In the genomic region with DNA sequence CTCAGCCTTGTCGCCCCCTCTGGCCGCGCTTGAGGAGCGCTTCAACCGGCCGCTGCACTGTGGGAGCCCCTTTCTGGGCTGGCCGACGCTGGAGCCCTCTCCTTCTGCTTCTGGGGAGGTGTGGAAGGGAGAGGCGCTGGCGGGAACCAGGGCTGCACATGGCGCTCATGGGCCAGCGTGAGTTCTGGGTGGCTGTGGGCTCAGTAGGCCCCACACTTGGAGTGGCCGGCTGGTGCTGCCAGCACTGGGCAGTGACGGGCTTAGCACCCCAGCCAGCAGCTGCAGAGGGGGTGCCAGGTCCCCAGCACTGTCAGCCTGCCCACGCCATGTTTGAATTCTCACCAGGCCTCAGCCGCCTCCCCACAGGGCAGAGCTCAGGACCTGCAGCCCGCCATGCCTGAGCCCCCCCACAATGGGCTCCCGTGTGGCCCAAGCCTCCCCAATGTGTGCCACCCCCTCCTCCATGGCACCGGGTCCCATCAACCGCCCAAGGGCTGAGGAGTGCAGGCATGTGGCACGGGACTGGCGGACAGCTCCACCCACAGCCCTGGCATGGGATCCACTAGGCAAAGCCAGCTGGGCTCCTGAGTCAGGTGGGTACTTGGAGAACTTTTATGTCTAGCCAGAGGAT, we compare ENCODE assay signal across 19 cellular contexts.
DNase-seq lines count a peak whose midpoint lies in the region; ATAC-seq, FAIRE-seq and TF ChIP-seq lines count a peak whose summit lies in the region.
"Had no signal": no experiment of that assay in that cellular context is flagged by ENCODE, and none has a peak within 500 bp of the region (broad histone marks: within the 10 kb centered on the region; RNA-seq: fewer than 3 reads in every experiment).

No MANE protein-coding gene starts in this region.

- TF ChIP-seq POLR2A in HepG2 (IDR thresholded peaks at IDR 0.05; ENCODE audit: insufficient read depth in 1 of 2, low read depth in 2 of 2, low read length in 2 of 2) = no peak

- H3K36me3 ChIP-seq in HepG2 (replicated peaks in 1 of 2; ENCODE audit: control insufficient read depth in 1 of 2, insufficient read depth in 2 of 2, low read length in 2 of 2) = no peaks in the 10 kb centered on the region
- H3K36me3 ChIP-seq: BLaER1 treated with 17β-estradiol and CSF1 and Interleukin-3, amounts not matched to agents 10 nM and 100 nM had no signal

- peaks cover 28% of the 10 kb centered on the region for H3K9me3 Mint-ChIP-seq in stimulated activated effector memory CD8-positive, alpha-beta T cell treated with anti-CD3 and anti-CD28 coated beads, Interleukin-12 subunit alpha, Interleukin-12 subunit beta, amount 100 ng/mL, for 72 hours

- H4K20me1 ChIP-seq in HepG2 (ENCODE audit: insufficient read depth, low read length) = no peaks in the 10 kb centered on the region
- H4K20me1 ChIP-seq: BLaER1 treated with 17β-estradiol and CSF1 and Interleukin-3, amounts not matched to agents 10 nM and 100 nM had no signal

- no peak overlapping the region for H2AFZ ChIP-seq in HepG2 (ENCODE audit: low read length)
- H2AFZ ChIP-seq: GM23248 had no signal

- H3K27me3 ChIP-seq in right cardiac atrium (ENCODE audit: control insufficient read depth, insufficient read depth) (no peaks in the 10 kb centered on the region), HepG2 (ENCODE audit: control insufficient read depth in 1 of 2, insufficient read depth in 2 of 2, low read length in 2 of 2) (no peaks in the 10 kb centered on the region)
- H3K27me3 ChIP-seq: BLaER1 treated with 17β-estradiol and CSF1 and Interleukin-3, amounts not matched to agents 10 nM and 100 nM had no signal

- TF ChIP-seq RAD21 in HepG2 (CRISPR knock-in tag; IDR thresholded peaks at IDR 0.05) = no peak

- in situ Hi-C loops in HepG2 (cut with HindIII; ENCODE audit: extremely low pct_ligation_motif_present, low pct_unique_long_range_greater_than_20kb) = no loop called here

- TF ChIP-seq CTCF in HepG2 (CRISPR knock-in tag; IDR thresholded peaks at IDR 0.05) = no peak

- H3K9me3 ChIP-seq in right cardiac atrium (ENCODE audit: control insufficient read depth, low read length) (no peaks in the 10 kb centered on the region), HepG2 (ENCODE audit: low read length) (no peaks in the 10 kb centered on the region)

- no peak overlapping the region for H3K9ac ChIP-seq in HepG2 (ENCODE audit: insufficient read depth, low read depth, low read length)
- H3K9ac ChIP-seq: BLaER1 treated with 17β-estradiol and CSF1 and Interleukin-3, amounts not matched to agents 10 nM and 100 nM; GM23248 had no signal

- H3K4me3 ChIP-seq in right cardiac atrium (ENCODE audit: low read length) (no peak overlapping the region), HepG2 (replicated peaks in 1 of 3; ENCODE audit: insufficient read depth in 1 of 3, low read depth in 2 of 3, low read length in 3 of 3) (no peak overlapping the region)
- H3K4me3 ChIP-seq: BLaER1 treated with 17β-estradiol and CSF1 and Interleukin-3, amounts not matched to agents 10 nM and 100 nM; GM12878; GM23248 had no signal

- no peak overlapping the region for H3K27ac ChIP-seq in right cardiac atrium (ENCODE audit: low read length)
- H3K27ac ChIP-seq in HepG2 (ENCODE audit: extremely low read length, insufficient read depth, low read length) = no peak overlapping the region
- H3K27ac ChIP-seq: BLaER1 treated with 17β-estradiol and CSF1 and Interleukin-3, amounts not matched to agents 10 nM and 100 nM; GM23248 had no signal

- peak in 2 of 3 donors; percentile 29 to 37 for DNase-seq in right cardiac atrium
- DNase-seq in left cardiac atrium = no peak
- no peak for DNase-seq in HepG2 (ENCODE audit: low spot score)
- DNase-seq in stimulated activated effector memory CD8-positive, alpha-beta T cell treated with anti-CD3 and anti-CD28 coated beads, Interleukin-12 subunit alpha, Interleukin-12 subunit beta, amount 100 ng/mL, for 72 hours (ENCODE audit: low spot score in 2 of 2) = no peak
- DNase-seq: Calu3; CD8-positive, alpha-beta T cell; DND-41; EL; GM23248; HCEC 1CT had no signal

- H3K4me3 Mint-ChIP-seq in stimulated activated effector memory CD8-positive, alpha-beta T cell treated with anti-CD3 and anti-CD28 coated beads, Interleukin-12 subunit alpha, Interleukin-12 subunit beta, amount 100 ng/mL, for 72 hours = no peak overlapping the region
- H3K4me3 Mint-ChIP-seq: B cell; CD8-positive, alpha-beta T cell; IgD-negative memory B cell had no signal

- no TSS peak for BruUV-seq in HepG2 (replicated peaks; lab: Mats Ljungman, UMichigan)

- H3K4me1 ChIP-seq in right cardiac atrium (ENCODE audit: control insufficient read depth, insufficient read depth, low read length) (no peaks in the 10 kb centered on the region), HepG2 (ENCODE audit: insufficient read depth, low read length) (no peaks in the 10 kb centered on the region)
- H3K4me1 ChIP-seq: BLaER1 treated with 17β-estradiol and CSF1 and Interleukin-3, amounts not matched to agents 10 nM and 100 nM had no signal

- CTCF ChIA-PET in HepG2 (lab: Yijun Ruan, JAX; ENCODE audit: low intra/inter-chr PET ratio, low total read pairs) = no interaction called here

- no peak for TF ChIP-seq EP300 in HepG2 (IDR thresholded peaks at IDR 0.05; ENCODE audit: low read depth in 2 of 2, low read length in 2 of 2)
- TF ChIP-seq EP300 in HepG2 (CRISPR knock-in tag; IDR thresholded peaks at IDR 0.05; ENCODE audit: borderline replicate concordance) = no peak

- H3K4me2 ChIP-seq in HepG2 (ENCODE audit: low read depth, low read length) = no peak overlapping the region
- H3K4me2 ChIP-seq: BLaER1 treated with 17β-estradiol and CSF1 and Interleukin-3, amounts not matched to agents 10 nM and 100 nM had no signal

- H3K36me3 Mint-ChIP-seq in stimulated activated effector memory CD8-positive, alpha-beta T cell treated with anti-CD3 and anti-CD28 coated beads, Interleukin-12 subunit alpha, Interleukin-12 subunit beta, amount 100 ng/mL, for 72 hours = no peaks in the 10 kb centered on the region
- H3K36me3 Mint-ChIP-seq: CD8-positive, alpha-beta T cell; IgD-negative memory B cell had no signal

- ATAC-seq in right cardiac atrium (no peak), left cardiac atrium (no peak), HepG2 (peak; percentile 45; the same call in 2 of the 3 replicates), GM18868 (IDR thresholded peaks at IDR 0.05; ENCODE audit: unreplicated experiment) (no peak), HG02870 (IDR thresholded peaks at IDR 0.05; ENCODE audit: unreplicated experiment) (no peak)
- ATAC-seq in stimulated activated effector memory CD8-positive, alpha-beta T cell treated with anti-CD3 and anti-CD28 coated beads, Interleukin-12 subunit alpha, Interleukin-12 subunit beta, amount 100 ng/mL, for 72 hours = peak; percentile 16
- ATAC-seq: CD8-positive, alpha-beta T cell; GM12878 had no signal

- no peak overlapping the region for H3K27ac Mint-ChIP-seq in stimulated activated effector memory CD8-positive, alpha-beta T cell treated with anti-CD3 and anti-CD28 coated beads, Interleukin-12 subunit alpha, Interleukin-12 subunit beta, amount 100 ng/mL, for 72 hours
- H3K27ac Mint-ChIP-seq: B cell; CD8-positive, alpha-beta T cell; IgD-negative memory B cell had no signal

- no peaks in the 10 kb centered on the region for H3K4me1 Mint-ChIP-seq in stimulated activated effector memory CD8-positive, alpha-beta T cell treated with anti-CD3 and anti-CD28 coated beads, Interleukin-12 subunit alpha, Interleukin-12 subunit beta, amount 100 ng/mL, for 72 hours
- H3K4me1 Mint-ChIP-seq: B cell, IgD-negative memory B cell had no signal

- intact Hi-C loops in right cardiac atrium (cut with DNase I) = no loop called here
- intact Hi-C loops in left cardiac atrium (cut with DNase I) = no loop called here
- intact Hi-C loops in HepG2 (cut with micrococcal nuclease; ENCODE audit: unreplicated experiment) = no loop called here

- 87% methylated on average over 22 of the region's 22 CpGs for WGBS in right cardiac atrium
- WGBS in HepG2 (ENCODE audit: low lambda C conversion rate) = 9% methylated on average over 7 of the region's 22 CpGs

- H3K79me2 ChIP-seq in HepG2 (ENCODE audit: insufficient read depth, low read length) = no peaks in the 10 kb centered on the region

- POLR2A ChIA-PET in HepG2 (lab: Yijun Ruan, JAX) = no interaction called here

- no peak for FAIRE-seq in HepG2 (lab: Jason Lieb, UNC)
- FAIRE-seq: GM12878, GM19239, H54, HTR-8/SVneo had no signal

TF ChIP-seq in HepG2, 621 proteins besides CTCF, POLR2A, EP300 and RAD21 (continues in another document):
- no peak for TF ChIP-seq TBX3 (IDR thresholded peaks at IDR 0.05; ENCODE audit: borderline replicate concordance)
- TF ChIP-seq, protein P1, sequence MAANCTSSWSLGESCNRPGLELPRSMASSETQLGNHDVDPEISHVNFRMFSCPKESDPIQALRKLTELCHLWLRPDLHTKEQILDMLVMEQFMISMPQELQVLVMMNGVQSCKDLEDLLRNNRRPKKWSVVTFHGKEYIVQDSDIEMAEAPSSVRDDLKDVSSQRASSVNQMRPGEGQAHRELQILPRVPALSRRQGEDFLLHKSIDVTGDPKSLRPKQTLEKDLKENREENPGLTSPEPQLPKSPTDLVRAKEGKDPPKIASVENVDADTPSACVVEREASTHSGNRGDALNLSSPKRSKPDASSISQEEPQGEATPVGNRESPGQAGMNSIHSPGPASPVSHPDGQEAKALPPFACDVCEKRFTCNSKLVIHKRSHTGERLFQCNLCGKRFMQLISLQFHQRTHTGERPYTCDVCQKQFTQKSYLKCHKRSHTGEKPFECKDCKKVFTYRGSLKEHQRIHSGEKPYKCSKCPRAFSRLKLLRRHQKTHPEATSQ (CRISPR knock-in tag; IDR thresholded peaks at IDR 0.05; ENCODE audit: borderline replicate concordance) = no peak
- TF ChIP-seq DNMT1 (CRISPR knock-in tag; IDR thresholded peaks at IDR 0.05) = no peak
- TF ChIP-seq KLF12 (CRISPR knock-in tag; IDR thresholded peaks at IDR 0.05; ENCODE audit: borderline replicate concordance) = no peak
- no peak for TF ChIP-seq ZNF224 (CRISPR knock-in tag; IDR thresholded peaks at IDR 0.05)
- TF ChIP-seq, protein P2, sequence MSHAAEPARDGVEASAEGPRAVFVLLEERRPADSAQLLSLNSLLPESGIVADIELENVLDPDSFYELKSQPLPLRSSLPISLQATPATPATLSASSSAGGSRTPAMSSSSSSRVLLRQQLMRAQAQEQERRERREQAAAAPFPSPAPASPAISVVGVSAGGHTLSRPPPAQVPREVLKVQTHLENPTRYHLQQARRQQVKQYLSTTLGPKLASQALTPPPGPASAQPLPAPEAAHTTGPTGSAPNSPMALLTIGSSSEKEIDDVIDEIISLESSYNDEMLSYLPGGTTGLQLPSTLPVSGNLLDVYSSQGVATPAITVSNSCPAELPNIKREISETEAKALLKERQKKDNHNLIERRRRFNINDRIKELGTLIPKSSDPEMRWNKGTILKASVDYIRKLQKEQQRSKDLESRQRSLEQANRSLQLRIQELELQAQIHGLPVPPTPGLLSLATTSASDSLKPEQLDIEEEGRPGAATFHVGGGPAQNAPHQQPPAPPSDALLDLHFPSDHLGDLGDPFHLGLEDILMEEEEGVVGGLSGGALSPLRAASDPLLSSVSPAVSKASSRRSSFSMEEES (CRISPR knock-in tag; IDR thresholded peaks at IDR 0.05) = no peak

Comparison
In these comparisons a context has a peak if more than half of its experiments do, and no peak if none do; other contexts are left out.
1. DNase-seq: peak in right cardiac atrium (2 of 3); none in left cardiac atrium (single experiment), HepG2 (single experiment) and stimulated activated effector memory CD8-positive, alpha-beta T cell treated with anti-CD3 and anti-CD28 coated beads, Interleukin-12 subunit alpha, Interleukin-12 subunit beta, amount 100 ng/mL, for 72 hours (0 of 2).
2. ATAC-seq: peak in HepG2 (single experiment) and stimulated activated effector memory CD8-positive, alpha-beta T cell treated with anti-CD3 and anti-CD28 coated beads, Interleukin-12 subunit alpha, Interleukin-12 subunit beta, amount 100 ng/mL, for 72 hours (single experiment); none in right cardiac atrium (0 of 2), left cardiac atrium (0 of 2), GM18868 (single experiment) and HG02870 (single experiment).